Comparison of ENCODE assay signal across 13 cellular contexts in the genomic region with DNA sequence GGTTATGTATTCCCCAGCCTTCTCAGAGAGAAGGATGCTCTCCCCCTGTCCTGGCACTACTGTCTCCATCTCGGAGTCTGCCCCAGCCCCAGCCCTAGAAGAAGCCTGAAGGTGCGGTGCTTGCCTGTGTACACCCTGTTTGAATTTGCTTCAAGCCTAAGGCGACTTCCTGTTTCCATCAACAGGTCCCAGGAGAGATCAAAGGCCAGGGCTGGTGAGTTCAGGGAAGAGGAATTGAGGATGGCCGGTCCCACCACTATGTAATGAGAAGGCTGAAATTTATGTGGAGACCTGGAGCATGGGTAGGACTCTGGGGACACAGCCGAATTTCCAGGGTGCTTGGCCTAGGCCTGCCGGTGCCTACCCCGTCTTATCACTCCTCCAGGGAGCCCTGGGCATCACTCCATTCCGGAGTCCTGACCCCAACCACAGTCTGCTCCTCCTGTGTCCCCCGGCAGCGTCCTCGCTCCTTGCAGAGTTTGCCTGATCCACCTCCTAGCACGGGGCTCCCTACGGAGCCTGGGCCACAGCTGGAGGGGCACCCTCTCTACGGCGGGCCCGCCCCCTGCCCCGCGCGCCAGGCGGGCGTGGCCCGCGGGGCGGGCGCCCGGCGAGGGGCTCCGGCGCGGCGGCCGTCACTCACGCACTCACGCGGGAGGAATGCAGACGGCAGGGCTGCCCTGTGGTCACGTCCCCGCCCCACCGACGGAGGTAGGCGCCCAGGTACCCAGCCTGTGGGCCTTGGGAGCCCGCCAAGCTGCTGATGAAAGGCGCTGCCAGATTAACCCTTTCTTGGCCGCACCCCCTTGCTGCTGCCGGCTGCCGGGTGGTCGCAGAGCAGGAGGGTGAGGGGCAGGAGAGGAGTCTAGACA. TPM values are rescaled to one million over a fixed set of nuclear protein-coding genes. Genes with fewer than 3 reads are reported as not detected.
DNase-seq lines count a peak whose midpoint lies in the region; ATAC-seq and TF ChIP-seq lines count a peak whose summit lies in the region.
"Had no signal": no experiment of that assay in that cellular context is flagged by ENCODE, and none has a peak within 500 bp of the region (broad histone marks: within the 10 kb centered on the region; RNA-seq: fewer than 3 reads in every experiment).

No MANE protein-coding gene starts in this region.

- no peaks in the 10 kb centered on the region for H3K4me1 ChIP-seq in smooth muscle cell (ENCODE audit: low read depth)
- peaks cover 0 to 3% of the 10 kb centered on the region in 2 donors for H3K4me1 ChIP-seq in ascending aorta

- TF ChIP-seq CTCF in smooth muscle cell (IDR thresholded peaks at IDR 0.05; ENCODE audit: borderline replicate concordance, insufficient read depth, poor library complexity, severe bottlenecking) (no peak), ascending aorta (IDR thresholded peaks at IDR 0.05) (no peak)

- peak; percentile 47 for DNase-seq in NCI-H2227 (lab: John Stamatoyannopoulos, UW; ENCODE audit: unreplicated experiment)
- no peak for DNase-seq in NCI-H2227 treated with DMSO at 0.1 percent for 48 hours (lab: John Stamatoyannopoulos, UW)
- DNase-seq in NCI-H2171 treated with DMSO at 0.1 percent for 48 hours (lab: John Stamatoyannopoulos, UW) = peak; percentile 57
- peak; percentile 12 for DNase-seq in glomerular visceral epithelial cell (ENCODE audit: extremely low spot score)
- DNase-seq in smooth muscle cell (lab: John Stamatoyannopoulos, UW; ENCODE audit: unreplicated experiment) = no peak
- DNase-seq in RKO (ENCODE audit: low spot score) = no peak
- no peak for DNase-seq in ascending aorta (ENCODE audit: low spot score in 2 of 2)
- DNase-seq: WERI-Rb-1 had no signal

- H3K27me3 ChIP-seq in smooth muscle cell (ENCODE audit: low read depth) (peaks cover 37% of the 10 kb centered on the region), ascending aorta (peaks cover 5% of the 10 kb centered on the region)

- no peaks in the 10 kb centered on the region for H3F3A ChIP-seq in smooth muscle cell (ENCODE audit: low read depth)

- WGBS in smooth muscle cell (ENCODE audit: low lambda C conversion rate) = 7% methylated on average over 44 of the region's 47 CpGs

- H3K36me3 ChIP-seq in smooth muscle cell (ENCODE audit: low read depth) (no peaks in the 10 kb centered on the region), ascending aorta (no peaks in the 10 kb centered on the region)
- H3K36me3 ChIP-seq: tibial nerve, WERI-Rb-1 had no signal

- no peaks in the 10 kb centered on the region for H4K20me1 ChIP-seq in smooth muscle cell (ENCODE audit: low read depth)

- H3K4me2 ChIP-seq in smooth muscle cell = peak overlapping the region; percentile 81

- no peaks in the 10 kb centered on the region for H3K9me3 ChIP-seq in smooth muscle cell (replicated peaks; ENCODE audit: low read depth)
- H3K9me3 ChIP-seq in ascending aorta = no peaks in the 10 kb centered on the region
- H3K9me3 ChIP-seq: tibial nerve had no signal

- H3K4me3 ChIP-seq in smooth muscle cell (no peak overlapping the region), ascending aorta (no peak overlapping the region)
- H3K4me3 ChIP-seq: tibial nerve had no signal

- no peak overlapping the region for H2AFZ ChIP-seq in smooth muscle cell (ENCODE audit: low read depth)

- intact Hi-C loops in ascending aorta (cut with DNase I) = no loop called here

- no peaks in the 10 kb centered on the region for H3K79me2 ChIP-seq in smooth muscle cell (ENCODE audit: low read depth)

- no peak overlapping the region for H3K9ac ChIP-seq in smooth muscle cell (ENCODE audit: low read depth)

- no peak for ATAC-seq in GM19351 (IDR thresholded peaks at IDR 0.05; ENCODE audit: unreplicated experiment)

- H3K27ac ChIP-seq in smooth muscle cell (ENCODE audit: low read depth) (no peak overlapping the region), ascending aorta (no peak overlapping the region)
- H3K27ac ChIP-seq: tibial nerve, WERI-Rb-1 had no signal

RNA-seq across cellular contexts. Expression of a gene that starts 53.8 kb away (rescaled TPM):
- total RNA-seq in smooth muscle cell = not detected in 2 replicates
- not detected in 2 replicates for polyA plus RNA-seq in smooth muscle cell
- not detected for total RNA-seq in ascending aorta
- total RNA-seq: activated T-helper 1 cell treated with anti-CD3 and anti-CD28 coated beads, Interleukin-12 subunit alpha, Interleukin-12 subunit beta, Interleukin-2, Interleukin-4 antibody, amounts not matched to agents 30 ng/mL and 10 ng/mL and 1 ng/mL, durations not matched to agents 14 hours and 24 hours and 36 hours; osteocyte; tibial nerve had no signal
- polyA plus RNA-seq: AG04450 had no signal

Comparison
In these comparisons a context has a peak if more than half of its experiments do, and no peak if none do; other contexts are left out.
1. DNase-seq: peak in NCI-H2227 (single experiment), NCI-H2171 treated with DMSO at 0.1 percent for 48 hours (single experiment) and glomerular visceral epithelial cell (single experiment); none in NCI-H2227 treated with DMSO at 0.1 percent for 48 hours (single experiment), smooth muscle cell (single experiment), RKO (single experiment) and ascending aorta (0 of 2).